In genomic region chr16:57823836-57824235, GRCh38 we compare ENCODE assay signal across 22 cellular contexts. TPM values are rescaled to one million over a fixed set of nuclear protein-coding genes. Genes with fewer than 3 reads are reported as not detected.
DNase-seq lines count a peak whose midpoint lies in the region; ATAC-seq, FAIRE-seq and TF ChIP-seq lines count a peak whose summit lies in the region.
"Had no signal": no experiment of that assay in that cellular context is flagged by ENCODE, and none has a peak within 500 bp of the region (broad histone marks: within the 10 kb centered on the region; RNA-seq: fewer than 3 reads in every experiment).

No MANE protein-coding gene starts in this region.

- H3K27ac Mint-ChIP-seq in MCF 10A (ENCODE audit: low read depth, unreplicated experiment): no peak overlapping the region
- H3K27ac Mint-ChIP-seq: CD8-positive, alpha-beta T cell had no signal

- TF ChIP-seq CTCF in liver (IDR thresholded peaks at IDR 0.05; ENCODE audit: low read depth, low read length, missing input control) (no peak), HepG2 (CRISPR knock-in tag; IDR thresholded peaks at IDR 0.05) (no peak), MCF 10A (IDR thresholded peaks at IDR 0.05; ENCODE audit: unreplicated experiment) (no peak)

- H3K36me3 Mint-ChIP-seq in MCF 10A (ENCODE audit: insufficient read depth, unreplicated experiment): no peaks in the 10 kb centered on the region
- H3K36me3 Mint-ChIP-seq: CD8-positive, alpha-beta T cell had no signal

- intact Hi-C loops in HepG2 (cut with micrococcal nuclease; ENCODE audit: unreplicated experiment): no loop called here
- intact Hi-C loops in MCF 10A (cut with micrococcal nuclease): no loop called here

- no peak overlapping the region for H3K4me3 Mint-ChIP-seq in MCF 10A (ENCODE audit: unreplicated experiment)
- H3K4me3 Mint-ChIP-seq: CD8-positive, alpha-beta T cell had no signal

- H3K4me2 ChIP-seq in HepG2 (ENCODE audit: low read depth, low read length): no peak overlapping the region

- POLR2A ChIA-PET in HepG2 (lab: Yijun Ruan, JAX): no interaction called here
- POLR2A ChIA-PET in MCF 10A (lab: Yijun Ruan, JAX): interaction anchor here (0.6 to 1.2 kb wide), 5 partner anchors 9 to 102 kb away, joined by 3 to 4 read pairs (median 3); no protein-coding TSS in a partner anchor

- H3K4me1 ChIP-seq in liver (ENCODE audit: control insufficient read depth in 4 of 4, insufficient read depth in 4 of 4, low read length in 3 of 4) (peaks cover 18 to 56% (median 46%) of the 10 kb centered on the region in 4 donors), HepG2 (ENCODE audit: insufficient read depth, low read length) (peaks cover 75% of the 10 kb centered on the region)

- BruUV-seq in HepG2 (replicated peaks; lab: Mats Ljungman, UMichigan) (no TSS peak), MCF 10A (replicated peaks; lab: Mats Ljungman, UMichigan) (no TSS peak)

- H3K27me3 Mint-ChIP-seq in MCF 10A (ENCODE audit: insufficient read depth, unreplicated experiment): no peaks in the 10 kb centered on the region

- no peaks in the 10 kb centered on the region for H3K79me2 ChIP-seq in HepG2 (ENCODE audit: insufficient read depth, low read length)

- no peak overlapping the region for H3K4me3 ChIP-seq in liver (ENCODE audit: low read depth in 1 of 3, low read length in 3 of 3)
- no peak overlapping the region for H3K4me3 ChIP-seq in HepG2 (replicated peaks in 1 of 3; ENCODE audit: insufficient read depth in 1 of 3, low read depth in 2 of 3, low read length in 3 of 3)
- H3K4me3 ChIP-seq: GM12878 had no signal

- H3K27ac ChIP-seq in liver (ENCODE audit: low read depth in 1 of 2, low read length in 2 of 2) (peak overlapping the region in 1 of 2 donors; percentile 51), HepG2 (ENCODE audit: extremely low read length, insufficient read depth, low read length) (no peak overlapping the region)
- H3K27ac ChIP-seq: HL-60 had no signal

- in situ Hi-C loops in HepG2 (cut with HindIII; ENCODE audit: extremely low pct_ligation_motif_present, low pct_unique_long_range_greater_than_20kb): no loop called here

- H3K36me3 ChIP-seq in liver (ENCODE audit: control insufficient read depth in 4 of 4, insufficient read depth in 3 of 4, low read depth in 1 of 4, low read length in 3 of 4): no peaks in the 10 kb centered on the region
- H3K36me3 ChIP-seq in HepG2 (replicated peaks in 1 of 2; ENCODE audit: control insufficient read depth in 1 of 2, insufficient read depth in 2 of 2, low read length in 2 of 2): no peaks in the 10 kb centered on the region

- no peak overlapping the region for H2AFZ ChIP-seq in HepG2 (ENCODE audit: low read length)

- TF ChIP-seq EP300 in HepG2 (IDR thresholded peaks at IDR 0.05; ENCODE audit: low read depth in 2 of 2, low read length in 2 of 2) (no peak), HepG2 (CRISPR knock-in tag; IDR thresholded peaks at IDR 0.05; ENCODE audit: borderline replicate concordance) (no peak)

- TF ChIP-seq RAD21 in liver (IDR thresholded peaks at IDR 0.05) (peak; percentile 13 to 58), HepG2 (CRISPR knock-in tag; IDR thresholded peaks at IDR 0.05) (no peak)

- TF ChIP-seq POLR2A in HepG2 (IDR thresholded peaks at IDR 0.05; ENCODE audit: insufficient read depth in 1 of 2, low read depth in 2 of 2, low read length in 2 of 2): no peak

- no peaks in the 10 kb centered on the region for H3K9me3 Mint-ChIP-seq in MCF 10A (ENCODE audit: unreplicated experiment)
- H3K9me3 Mint-ChIP-seq: CD8-positive, alpha-beta T cell had no signal

- ATAC-seq in HepG2 (no peak), left lobe of liver (peak; percentile 60), GM18861 (IDR thresholded peaks at IDR 0.05; ENCODE audit: unreplicated experiment) (no peak)
- ATAC-seq: CD8-positive, alpha-beta T cell; GM12878; Right ventricle myocardium inferior had no signal

- DNase-seq in HepG2 (ENCODE audit: low spot score): no peak
- peak; percentile 85 for DNase-seq in MCF 10A (ENCODE audit: unreplicated experiment)
- peak; percentile 90 for DNase-seq in left lobe of liver (ENCODE audit: low spot score)
- DNase-seq in amniotic stem cell (lab: John Stamatoyannopoulos, UW): no peak
- DNase-seq in iPS-NIHi11 (ENCODE audit: low spot score): no peak
- DNase-seq in OCI-M2 (lab: John Stamatoyannopoulos, UW; ENCODE audit: unreplicated experiment): no peak
- DNase-seq: 8988T; CD8-positive, alpha-beta T cell; DMS79; KBM-7; NCI-H1092 treated with DMSO at 0.1 percent for 48 hours; NCI-H1694; NCI-H2107; NCI-H2227 treated with DMSO at 0.1 percent for 48 hours; NCI-H526; OCI-M1 had no signal

- CTCF ChIA-PET in HepG2 (lab: Yijun Ruan, JAX; ENCODE audit: low intra/inter-chr PET ratio, low total read pairs) (no interaction called here), MCF 10A (lab: Yijun Ruan, JAX) (interaction anchor here (1.2 kb wide), 1 partner anchor 39 kb away, joined by 5 read pairs; no protein-coding TSS in a partner anchor)

- peaks cover 24% of the 10 kb centered on the region for H3K4me1 Mint-ChIP-seq in MCF 10A (ENCODE audit: insufficient read depth, unreplicated experiment)

- H3K9me3 ChIP-seq in liver (ENCODE audit: control insufficient read depth in 4 of 4, low read length in 3 of 4) (no peaks in the 10 kb centered on the region), HepG2 (ENCODE audit: low read length) (no peaks in the 10 kb centered on the region)

- WGBS in liver: 41% methylated on average over 5 of the region's 5 CpGs
- WGBS in HepG2 (ENCODE audit: low lambda C conversion rate): 83% methylated on average over 5 of the region's 5 CpGs

- no peaks in the 10 kb centered on the region for H3K27me3 ChIP-seq in liver (ENCODE audit: control insufficient read depth in 4 of 4, insufficient read depth in 4 of 4, low read length in 3 of 4)
- no peaks in the 10 kb centered on the region for H3K27me3 ChIP-seq in HepG2 (ENCODE audit: control insufficient read depth in 1 of 2, insufficient read depth in 2 of 2, low read length in 2 of 2)

- FAIRE-seq in HepG2 (lab: Jason Lieb, UNC): no peak
- FAIRE-seq: D721Med, GM12878 had no signal

- H3K9ac ChIP-seq in liver (ENCODE audit: low read depth in 1 of 2, low read length in 2 of 2): no peak overlapping the region
- H3K9ac ChIP-seq in HepG2 (ENCODE audit: insufficient read depth, low read depth, low read length): no peak overlapping the region

- no peaks in the 10 kb centered on the region for H4K20me1 ChIP-seq in HepG2 (ENCODE audit: insufficient read depth, low read length)

TF ChIP-seq in liver, 16 proteins besides CTCF, POLR2A, EP300 and RAD21 (continues in another document):
- TF ChIP-seq HNF4A (conservative IDR thresholded peaks at IDR 0.05): peak; percentile 34 to 49
- peak; percentile 22 for TF ChIP-seq SP1 (IDR thresholded peaks at IDR 0.05)
- peak; percentile 69 to 71 for TF ChIP-seq RXRA (IDR thresholded peaks at IDR 0.05)
- peak; percentile 39 for TF ChIP-seq MAX (IDR thresholded peaks at IDR 0.05)
- no peak for TF ChIP-seq FOXA2 (IDR thresholded peaks at IDR 0.05)

TF ChIP-seq in HepG2, 621 proteins besides CTCF, POLR2A, EP300 and RAD21 (continues in another document):
- no peak for TF ChIP-seq ZNF264 (CRISPR knock-in tag; IDR thresholded peaks at IDR 0.05)
- TF ChIP-seq MYC (CRISPR knock-in tag; IDR thresholded peaks at IDR 0.05; ENCODE audit: borderline replicate concordance): no peak
- TF ChIP-seq ZBTB42 (CRISPR knock-in tag; IDR thresholded peaks at IDR 0.05): no peak
- TF ChIP-seq ZNF556 (CRISPR knock-in tag; IDR thresholded peaks at IDR 0.05; ENCODE audit: borderline replicate concordance): no peak
- no peak for TF ChIP-seq CREM (IDR thresholded peaks at IDR 0.05)
- no peak for TF ChIP-seq CREM (CRISPR knock-in tag; IDR thresholded peaks at IDR 0.05)
- no peak for TF ChIP-seq SIX1 (CRISPR knock-in tag; IDR thresholded peaks at IDR 0.05; ENCODE audit: borderline replicate concordance)
- TF ChIP-seq CCDC6 (CRISPR knock-in tag; IDR thresholded peaks at IDR 0.05): no peak
- TF ChIP-seq ARNT (IDR thresholded peaks at IDR 0.05): no peak
- TF ChIP-seq MTA1 (CRISPR knock-in tag; IDR thresholded peaks at IDR 0.05; ENCODE audit: borderline replicate concordance): no peak
- no peak for TF ChIP-seq SMARCC2 (IDR thresholded peaks at IDR 0.05)
- no peak for TF ChIP-seq MAX (IDR thresholded peaks at IDR 0.05)
- TF ChIP-seq ZNF44 (CRISPR knock-in tag; IDR thresholded peaks at IDR 0.05): no peak
- TF ChIP-seq ZKSCAN8 (CRISPR knock-in tag; IDR thresholded peaks at IDR 0.05; ENCODE audit: borderline replicate concordance): no peak
- TF ChIP-seq ZNF468 (CRISPR knock-in tag; IDR thresholded peaks at IDR 0.05): no peak

RNA-seq across cellular contexts. Expression of gene KIFC3, which starts 21.5 kb away (rescaled TPM):
- total RNA-seq in liver (100 to 1,000 TPM in 1 of 2 donors, 10 to 100 TPM in 1; 22.2 to 103 TPM), HepG2 (2016; rRNA removed; fragmentation: Illumina TruSeq; extraction: Trizol) (30.0 and 45.3 TPM in 2 replicates), MCF 10A (2022) (97.1 and 120 TPM in 2 replicates), left lobe of liver (43.5 TPM)
- polyA plus RNA-seq in liver (10 to 100 TPM; 16.5 to 32.7 TPM), HepG2 (2011; rRNA removed) (42.1 and 70.6 TPM in 2 replicates)
- 11.2 and 13.3 TPM in 2 replicates for total RNA-seq in HepG2 (2016; cell fraction: cytosol; rRNA removed; fragmentation: Illumina TruSeq; extraction: Trizol; ENCODE audit: low read depth)
- 26.2 and 45.1 TPM in 2 replicates for total RNA-seq in HepG2 (2016; cell fraction: insoluble cytoplasmic fraction; rRNA removed; fragmentation: Illumina TruSeq; extraction: Trizol)
- total RNA-seq in HepG2 (2016; cell fraction: membrane; rRNA removed; fragmentation: Illumina TruSeq; extraction: Trizol): 23.6 and 24.3 TPM in 2 replicates
- total RNA-seq in HepG2 (2016; cell fraction: nucleus; rRNA removed; fragmentation: Illumina TruSeq; extraction: Trizol): 39.1 and 45.8 TPM in 2 replicates
- 43.4 and 59.0 TPM in 2 replicates for polyA plus RNA-seq in HepG2 (2011; cell fraction: cytosol; rRNA removed)
- polyA plus RNA-seq in HepG2 (2011; cell fraction: nucleus; rRNA removed): 225 and 236 TPM in 2 replicates
- polyA plus RNA-seq in HepG2 (2012): 21.3 and 43.4 TPM in 2 replicates
- polyA plus RNA-seq in HepG2 (2016; cell fraction: cytosol; fragmentation: Illumina TruSeq; extraction: Trizol; ENCODE audit: low read depth): 14.4 and 14.6 TPM in 2 replicates
- 20.2 and 24.5 TPM in 2 replicates for polyA plus RNA-seq in HepG2 (2016; cell fraction: insoluble cytoplasmic fraction; fragmentation: Illumina TruSeq; extraction: Trizol; ENCODE audit: low read depth)
- 13.8 and 19.9 TPM in 2 replicates for polyA plus RNA-seq in HepG2 (2016; cell fraction: membrane; fragmentation: Illumina TruSeq; extraction: Trizol; ENCODE audit: low read depth)
- 79.4 and 80.8 TPM in 2 replicates for polyA plus RNA-seq in HepG2 (2016; cell fraction: nucleus; fragmentation: Illumina TruSeq; extraction: Trizol; ENCODE audit: insufficient read depth, low read depth)
- 132 and 141 TPM in 2 replicates for polyA minus RNA-seq in HepG2 (2011; rRNA and poly(A)+ RNA removed; ENCODE audit: low replicate concordance)
- polyA minus RNA-seq in HepG2 (2011; cell fraction: cytosol; rRNA and poly(A)+ RNA removed): 31.9 and 33.7 TPM in 2 replicates
- 94.9 and 117 TPM in 2 replicates for polyA minus RNA-seq in HepG2 (2011; cell fraction: nucleus; rRNA and poly(A)+ RNA removed)

Comparison
In these comparisons a context has a peak if more than half of its experiments do, and no peak if none do; other contexts are left out.
1. DNase-seq: peak in MCF 10A (single experiment) and left lobe of liver (single experiment); none in HepG2 (single experiment), amniotic stem cell (single experiment), iPS-NIHi11 (single experiment) and OCI-M2 (single experiment).